1 cellular context compared by ENCODE assay signal in genomic region chr11:94450061-94450460, GRCh38.
TF ChIP-seq lines count a peak whose summit lies in the region.

No MANE protein-coding gene starts in this region.

TF ChIP-seq in endothelial cell of umbilical vein, 7 proteins besides CTCF, POLR2A, EP300 and RAD21:
- TF ChIP-seq, protein P1, sequence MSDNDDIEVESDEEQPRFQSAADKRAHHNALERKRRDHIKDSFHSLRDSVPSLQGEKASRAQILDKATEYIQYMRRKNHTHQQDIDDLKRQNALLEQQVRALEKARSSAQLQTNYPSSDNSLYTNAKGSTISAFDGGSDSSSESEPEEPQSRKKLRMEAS (IDR thresholded peaks at IDR 0.05; ENCODE audit: insufficient read depth, insufficient read length) = no peak
- peak; percentile 66 for TF ChIP-seq JUN (IDR thresholded peaks at IDR 0.05; ENCODE audit: borderline replicate concordance, insufficient read depth, insufficient read length, low read depth)
- TF ChIP-seq FOS (IDR thresholded peaks at IDR 0.05; ENCODE audit: borderline replicate concordance, insufficient read depth, low read length) = peak; percentile 18
